Comparison of ENCODE assay signal across 10 cellular contexts in the genomic region with DNA sequence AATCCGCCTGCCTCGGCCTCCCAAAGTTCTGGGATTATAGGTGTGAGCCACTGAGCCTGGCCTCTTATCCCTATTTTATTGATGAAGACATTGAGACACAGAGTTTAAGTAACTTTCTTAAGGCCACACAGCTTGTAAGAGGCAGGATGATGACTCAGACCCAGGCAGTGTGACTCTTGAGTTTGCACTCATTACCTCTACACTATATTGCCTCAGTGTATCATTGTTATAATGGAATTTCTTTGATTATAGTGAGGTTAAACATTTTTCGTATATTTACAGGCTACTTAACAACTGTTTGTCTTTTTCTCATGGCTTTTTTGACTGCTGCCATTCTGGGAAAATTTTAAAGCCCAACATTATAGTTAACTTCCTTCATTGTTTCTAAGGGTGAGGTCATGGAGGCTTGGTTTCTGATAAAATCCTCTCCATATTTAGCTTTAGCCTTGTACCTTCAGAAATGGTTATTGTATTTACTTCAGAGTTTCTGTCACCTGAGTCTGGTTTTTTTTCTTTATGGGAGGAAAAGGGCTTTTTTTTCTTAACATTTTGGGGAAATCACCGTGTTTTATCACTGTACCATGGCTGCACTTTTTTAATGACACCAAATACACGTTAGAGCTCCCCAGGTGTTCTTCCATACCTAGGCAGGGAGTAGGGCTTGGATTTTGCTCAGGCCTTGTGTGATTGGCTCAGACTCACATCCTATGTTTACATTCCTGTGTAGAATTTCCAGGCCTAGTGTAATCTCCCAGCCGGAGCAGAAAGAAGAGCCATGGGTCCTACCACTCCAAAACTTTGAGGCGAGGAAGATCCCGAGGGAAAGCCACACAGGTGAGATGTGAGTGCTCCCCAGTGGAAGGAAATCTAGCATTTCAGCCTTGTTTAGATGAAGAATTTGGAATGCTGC. TPM values are rescaled to one million over a fixed set of nuclear protein-coding genes. Genes with fewer than 3 reads are reported as not detected.
DNase-seq lines count a peak whose midpoint lies in the region; ATAC-seq and TF ChIP-seq lines count a peak whose summit lies in the region.
"Had no signal": no experiment of that assay in that cellular context is flagged by ENCODE, and none has a peak within 500 bp of the region (broad histone marks: within the 10 kb centered on the region; RNA-seq: fewer than 3 reads in every experiment).

No MANE protein-coding gene starts in this region.

- H3K4me3 Mint-ChIP-seq in nephron progenitor cell: no peak overlapping the region

- H3K4me2 ChIP-seq in SK-N-SH: no peak overlapping the region

- no peak for DNase-seq in SK-N-SH
- DNase-seq in NB4 (ENCODE audit: low read depth): peak; percentile 48
- DNase-seq in choroid plexus epithelial cell (ENCODE audit: low read depth): peak; percentile 57
- no peak for DNase-seq in nephron progenitor cell
- DNase-seq in NOMO-1 (lab: John Stamatoyannopoulos, UW; ENCODE audit: unreplicated experiment in 2 of 2): no peak
- DNase-seq: glutamatergic neuron, NCI-H748 treated with DMSO at 0.1 percent for 48 hours had no signal

- H3K27me3 ChIP-seq in SK-N-SH (ENCODE audit: insufficient read depth): no peaks in the 10 kb centered on the region

- no peak overlapping the region for H3K4me3 ChIP-seq in SK-N-SH (ENCODE audit: low read depth in 2 of 2, low read length in 1 of 2)
- no peak overlapping the region for H3K4me3 ChIP-seq in NB4 (ENCODE audit: low read depth, low read length)
- no peak overlapping the region for H3K4me3 ChIP-seq in choroid plexus epithelial cell (ENCODE audit: low read depth, low read length)

- H3K4me1 Mint-ChIP-seq in nephron progenitor cell: peaks cover 9% of the 10 kb centered on the region

- POLR2A ChIA-PET in SK-N-SH (lab: Yijun Ruan, JAX): no interaction called here

- no peak for ATAC-seq in SK-N-SH treated with all-trans-retinoic acid at 6 μM for 48 hours
- no peak for ATAC-seq in GM18907 (IDR thresholded peaks at IDR 0.05; ENCODE audit: unreplicated experiment)
- ATAC-seq in HG03460 (IDR thresholded peaks at IDR 0.05; ENCODE audit: unreplicated experiment): no peak

- H3K4me1 ChIP-seq in SK-N-SH (ENCODE audit: control insufficient read depth in 1 of 2, insufficient read depth in 2 of 2, low read depth in 1 of 2, low read length in 1 of 2): peaks cover 0 to 13% of the 10 kb centered on the region in 2 experiments

- peaks cover 21% of the 10 kb centered on the region for H3F3A ChIP-seq in SK-N-SH (replicated peaks; ENCODE audit: insufficient read depth)

- H3K36me3 ChIP-seq in SK-N-SH (replicated peaks in 1 of 2; ENCODE audit: control insufficient read depth in 1 of 2, insufficient read depth in 2 of 2, low read length in 1 of 2): peaks cover 2 to 6% of the 10 kb centered on the region in 2 experiments

- TF ChIP-seq EP300 in SK-N-SH (IDR thresholded peaks at IDR 0.05; ENCODE audit: borderline replicate concordance in 1 of 2, low read depth in 1 of 2, low read length in 1 of 2): no peak

- no peaks in the 10 kb centered on the region for H3K79me2 ChIP-seq in SK-N-SH (ENCODE audit: insufficient read depth)

- H3K9ac ChIP-seq in SK-N-SH: no peak overlapping the region

- TF ChIP-seq CTCF in SK-N-SH (IDR thresholded peaks at IDR 0.05) (no peak), NB4 (IDR thresholded peaks at IDR 0.05; ENCODE audit: low read depth, low read length) (no peak), choroid plexus epithelial cell (conservative IDR thresholded peaks at IDR 0.05; ENCODE audit: low read depth, low read length) (no peak), nephron progenitor cell (IDR thresholded peaks at IDR 0.05) (no peak)

- no peaks in the 10 kb centered on the region for H3K27me3 Mint-ChIP-seq in nephron progenitor cell (ENCODE audit: low read depth, poor library complexity)

- H3K27ac Mint-ChIP-seq in nephron progenitor cell: peak overlapping the region; percentile 91

- 91% methylated on average over 8 of the region's 8 CpGs for WGBS in SK-N-SH (ENCODE audit: low lambda C conversion rate)

- TF ChIP-seq RAD21 in SK-N-SH (IDR thresholded peaks at IDR 0.05; ENCODE audit: low read length): no peak

- no peak for TF ChIP-seq POLR2A in NB4 (IDR thresholded peaks at IDR 0.05; ENCODE audit: extremely low read depth, insufficient read length)

- H3K36me3 Mint-ChIP-seq in nephron progenitor cell (ENCODE audit: low read depth): peaks cover 38% of the 10 kb centered on the region

- CTCF ChIA-PET in SK-N-SH (lab: Yijun Ruan, JAX): interaction anchor here (4.9 kb wide), 1 partner anchor 123 kb away, joined by 36 read pairs; no protein-coding TSS in a partner anchor

- H3K9me3 ChIP-seq in SK-N-SH: no peaks in the 10 kb centered on the region

- peaks cover 7% of the 10 kb centered on the region for H3K9me3 Mint-ChIP-seq in nephron progenitor cell

- no peaks in the 10 kb centered on the region for H3K9me2 ChIP-seq in SK-N-SH

- no peak overlapping the region for H3K27ac ChIP-seq in SK-N-SH (ENCODE audit: low read depth in 2 of 2, low read length in 1 of 2)

- no peak overlapping the region for H2AFZ ChIP-seq in SK-N-SH (ENCODE audit: low read depth)

- no peaks in the 10 kb centered on the region for H4K20me1 ChIP-seq in SK-N-SH (ENCODE audit: insufficient read depth)

TF ChIP-seq in SK-N-SH, 30 proteins besides CTCF, POLR2A, EP300 and RAD21:
- TF ChIP-seq FOSL2 (IDR thresholded peaks at IDR 0.05; ENCODE audit: borderline replicate concordance, low read depth) (peak; percentile 43; the same call in 1 of the 2 replicates), YY1 (IDR thresholded peaks at IDR 0.05; ENCODE audit: low read depth) (no peak), CHD2 (IDR thresholded peaks at IDR 0.05; ENCODE audit: low read length, partially characterized antibody) (no peak)

TF ChIP-seq in SK-N-SH treated with all-trans-retinoic acid at 6 μM for 48 hours, 23 proteins besides CTCF, POLR2A, EP300 and RAD21:
- TF ChIP-seq CSRNP3 (CRISPR knock-in tag; IDR thresholded peaks at IDR 0.05) (no peak), ZNF70 (CRISPR knock-in tag; IDR thresholded peaks at IDR 0.05) (no peak)
TF ChIP-seq in SK-N-SH treated with all-trans-retinoic acid at 6 μM for 48 hours: peak in this region for 0.

RNA-seq across cellular contexts. Expression of gene ZNF774, which starts 6.3 kb away (rescaled TPM):
- polyA plus RNA-seq in SK-N-SH (2012; rRNA removed): 1.6 and 1.8 TPM in 2 replicates
- 1.1 and 1.3 TPM in 2 replicates for polyA plus RNA-seq in SK-N-SH (2012; cell fraction: cytosol; rRNA removed)
- 3.2 and 4.4 TPM in 2 replicates for polyA plus RNA-seq in SK-N-SH (2012; cell fraction: nucleus; rRNA removed)

RNA-seq across cellular contexts. Expression of gene IQGAP1, which starts 29.7 kb away (rescaled TPM):
- polyA plus RNA-seq in SK-N-SH (2012; rRNA removed): 51.8 and 56.5 TPM in 2 replicates
- 36.4 and 55.5 TPM in 2 replicates for polyA plus RNA-seq in SK-N-SH (2012; cell fraction: cytosol; rRNA removed)
- polyA plus RNA-seq in SK-N-SH (2012; cell fraction: nucleus; rRNA removed): 113 and 182 TPM in 2 replicates

Comparison
In these comparisons a context has a peak if more than half of its experiments do, and no peak if none do; other contexts are left out.
1. DNase-seq: peak in NB4 (single experiment) and choroid plexus epithelial cell (single experiment); none in SK-N-SH (single experiment), nephron progenitor cell (single experiment) and NOMO-1 (0 of 2).